In the genomic region with DNA sequence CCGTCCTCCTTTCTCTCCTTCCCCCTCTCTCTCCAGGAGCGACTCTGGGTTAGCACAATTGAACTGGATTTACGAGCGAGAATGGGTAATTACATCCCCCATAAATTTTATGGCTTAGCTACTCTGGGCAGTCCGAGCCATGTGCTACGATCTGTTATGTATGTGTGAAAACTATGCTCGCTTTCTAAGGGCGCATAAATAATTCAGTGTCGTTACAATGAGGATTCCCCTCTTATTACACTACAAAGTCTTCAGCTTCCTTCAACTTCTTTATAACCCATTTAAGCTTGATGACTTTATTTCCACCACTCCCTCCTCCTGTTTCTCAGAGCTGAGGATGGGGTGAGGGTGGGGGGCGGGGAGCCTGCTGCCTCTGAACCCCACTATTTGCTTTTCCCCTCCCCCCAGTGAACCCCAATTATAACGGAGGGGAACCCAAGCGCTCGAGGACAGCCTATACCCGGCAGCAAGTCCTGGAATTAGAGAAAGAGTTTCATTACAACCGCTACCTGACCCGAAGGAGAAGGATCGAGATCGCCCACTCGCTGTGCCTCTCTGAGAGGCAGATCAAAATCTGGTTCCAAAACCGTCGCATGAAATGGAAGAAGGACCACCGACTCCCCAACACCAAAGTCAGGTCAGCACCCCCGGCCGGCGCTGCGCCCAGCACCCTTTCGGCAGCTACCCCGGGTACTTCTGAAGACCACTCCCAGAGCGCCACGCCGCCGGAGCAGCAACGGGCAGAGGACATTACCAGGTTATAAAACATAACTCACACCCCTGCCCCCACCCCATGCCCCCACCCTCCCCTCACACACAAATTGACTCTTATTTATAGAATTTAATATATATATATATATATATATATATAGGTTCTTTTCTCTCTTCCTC, we compare ENCODE assay signal across 8 cellular contexts. TPM values are rescaled to one million over a fixed set of nuclear protein-coding genes. Genes with fewer than 3 reads are reported as not detected.
A peak's percentile ranks its signal among the peaks of the same experiment; 100 is the strongest.
DNase-seq lines count a peak whose midpoint lies in the region; TF ChIP-seq lines count a peak whose summit lies in the region.
"Had no signal": no experiment of that assay in that cellular context is flagged by ENCODE, and none has a peak within 500 bp of the region (broad histone marks: within the 10 kb centered on the region; RNA-seq: fewer than 3 reads in every experiment).

No MANE protein-coding gene starts in this region.

- no peaks in the 10 kb centered on the region for H4K20me1 ChIP-seq in OCI-LY3 (ENCODE audit: insufficient read depth, low read length)

- H3K36me3 ChIP-seq in OCI-LY3 (replicated peaks; ENCODE audit: low read depth, low read length) (peaks cover 16% of the 10 kb centered on the region), skeletal muscle tissue (ENCODE audit: control insufficient read depth in 3 of 3, insufficient read depth in 3 of 3, low read length in 3 of 3) (no peaks in the 10 kb centered on the region)

- H3K4me3 ChIP-seq in GM12875 (ENCODE audit: low read depth, low read length), result peak overlapping the region; percentile 90
- peak overlapping the region; percentile 92 for H3K4me3 ChIP-seq in OCI-LY3 (ENCODE audit: low read length)
- peak overlapping the region; percentile 76 for H3K4me3 ChIP-seq in fibroblast of mammary gland (ENCODE audit: control insufficient read depth, low read depth, low read length)
- H3K4me3 ChIP-seq in skeletal muscle tissue (ENCODE audit: low read length in 3 of 3), result peak overlapping the region in 2 of 3 donors; percentile 7 to 13

- H3K9me3 ChIP-seq in OCI-LY3 (ENCODE audit: insufficient read depth, low read length) (no peaks in the 10 kb centered on the region), skeletal muscle tissue (ENCODE audit: control insufficient read depth in 3 of 3, low read length in 3 of 3) (no peaks in the 10 kb centered on the region)

- H3K27me3 ChIP-seq in OCI-LY3 (ENCODE audit: low read depth, low read length) (no peaks in the 10 kb centered on the region), skeletal muscle tissue (ENCODE audit: control insufficient read depth in 3 of 3, insufficient read depth in 3 of 3, low read length in 3 of 3) (peaks cover 0 to 3% (median 0%) of the 10 kb centered on the region in 3 donors)

- no peak overlapping the region for H2AFZ ChIP-seq in OCI-LY3 (ENCODE audit: low read depth, low read length)

- H3K27ac ChIP-seq in OCI-LY3 (ENCODE audit: low read length) (peak overlapping the region; percentile 89), skeletal muscle tissue (ENCODE audit: low read depth, low read length) (no peak overlapping the region)

- H3K9ac ChIP-seq in OCI-LY3 (ENCODE audit: low read length), result peak overlapping the region; percentile 100
- no peak overlapping the region for H3K9ac ChIP-seq in skeletal muscle tissue (ENCODE audit: low read depth in 1 of 3, low read length in 3 of 3)

- TF ChIP-seq CTCF in GM12875 (IDR thresholded peaks at IDR 0.05; ENCODE audit: borderline replicate concordance, insufficient read depth, low read depth, low read length) (no peak), OCI-LY3 (IDR thresholded peaks at IDR 0.05; ENCODE audit: low read depth, low read length) (no peak), fibroblast of mammary gland (conservative IDR thresholded peaks at IDR 0.05; ENCODE audit: control insufficient read depth, insufficient read depth, low read depth, low read length) (no peak)

- H3K4me1 ChIP-seq in OCI-LY3 (ENCODE audit: low read length) (peaks cover 24% of the 10 kb centered on the region), skeletal muscle tissue (ENCODE audit: control insufficient read depth in 3 of 3, insufficient read depth in 3 of 3, low read length in 3 of 3) (peaks cover 5 to 16% (median 9%) of the 10 kb centered on the region in 3 donors)

- H3K79me2 ChIP-seq in OCI-LY3 (ENCODE audit: low read length), result peaks cover 21% of the 10 kb centered on the region

- H3K4me2 ChIP-seq in OCI-LY3 (ENCODE audit: low read length), result peak overlapping the region; percentile 71

- DNase-seq in fibroblast of mammary gland (ENCODE audit: low read depth) (no peak), CD1c-positive myeloid dendritic cell (ENCODE audit: extremely low spot score) (no peak), DMS53 treated with DMSO at 0.1 percent for 48 hours (lab: John Stamatoyannopoulos, UW; ENCODE audit: unreplicated experiment) (no peak), inferior parietal cortex (ENCODE audit: extremely low spot score) (no peak)

RNA-seq across cellular contexts. Expression of a gene that starts 1.1 kb away (rescaled TPM):
- total RNA-seq in skeletal muscle tissue, result 1.0 TPM
- total RNA-seq: temporal lobe had no signal

RNA-seq across cellular contexts. Expression of a gene that starts 21.8 kb away (rescaled TPM):
- total RNA-seq in skeletal muscle tissue, result 0.52 TPM
- total RNA-seq: temporal lobe had no signal

RNA-seq across cellular contexts. Expression of a gene that starts 26.4 kb away (rescaled TPM):
- total RNA-seq in skeletal muscle tissue, result 2.6 TPM
- total RNA-seq: temporal lobe had no signal

RNA-seq across cellular contexts. Expression of a gene that starts 45.9 kb away (rescaled TPM):
- 0.52 TPM for total RNA-seq in skeletal muscle tissue
- total RNA-seq: temporal lobe had no signal

RNA-seq across cellular contexts. Expression of a gene that starts 54.7 kb away (rescaled TPM):
- 4.2 TPM for total RNA-seq in skeletal muscle tissue
- total RNA-seq: temporal lobe had no signal

Comparison
In these comparisons a context has a peak if more than half of its experiments do, and no peak if none do; other contexts are left out.
1. H3K4me3 ChIP-seq: peak in every context shown above with its lines; median percentile 92 in OCI-LY3; 90 in GM12875; 76 in fibroblast of mammary gland; 10 in skeletal muscle tissue.